In genomic region chr5:126016256-126016655, GRCh38 we compare ENCODE assay signal across 1 cellular context.
TF ChIP-seq lines count a peak whose summit lies in the region.

No MANE protein-coding gene starts in this region.

TF ChIP-seq in WTC11, 78 proteins besides CTCF, POLR2A, EP300 and RAD21 (continued from another document):
- TF ChIP-seq, protein P1, sequence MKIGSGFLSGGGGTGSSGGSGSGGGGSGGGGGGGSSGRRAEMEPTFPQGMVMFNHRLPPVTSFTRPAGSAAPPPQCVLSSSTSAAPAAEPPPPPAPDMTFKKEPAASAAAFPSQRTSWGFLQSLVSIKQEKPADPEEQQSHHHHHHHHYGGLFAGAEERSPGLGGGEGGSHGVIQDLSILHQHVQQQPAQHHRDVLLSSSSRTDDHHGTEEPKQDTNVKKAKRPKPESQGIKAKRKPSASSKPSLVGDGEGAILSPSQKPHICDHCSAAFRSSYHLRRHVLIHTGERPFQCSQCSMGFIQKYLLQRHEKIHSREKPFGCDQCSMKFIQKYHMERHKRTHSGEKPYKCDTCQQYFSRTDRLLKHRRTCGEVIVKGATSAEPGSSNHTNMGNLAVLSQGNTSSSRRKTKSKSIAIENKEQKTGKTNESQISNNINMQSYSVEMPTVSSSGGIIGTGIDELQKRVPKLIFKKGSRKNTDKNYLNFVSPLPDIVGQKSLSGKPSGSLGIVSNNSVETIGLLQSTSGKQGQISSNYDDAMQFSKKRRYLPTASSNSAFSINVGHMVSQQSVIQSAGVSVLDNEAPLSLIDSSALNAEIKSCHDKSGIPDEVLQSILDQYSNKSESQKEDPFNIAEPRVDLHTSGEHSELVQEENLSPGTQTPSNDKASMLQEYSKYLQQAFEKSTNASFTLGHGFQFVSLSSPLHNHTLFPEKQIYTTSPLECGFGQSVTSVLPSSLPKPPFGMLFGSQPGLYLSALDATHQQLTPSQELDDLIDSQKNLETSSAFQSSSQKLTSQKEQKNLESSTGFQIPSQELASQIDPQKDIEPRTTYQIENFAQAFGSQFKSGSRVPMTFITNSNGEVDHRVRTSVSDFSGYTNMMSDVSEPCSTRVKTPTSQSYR (CRISPR knock-in tag; IDR thresholded peaks at IDR 0.05): no peak
